Comparison of ENCODE assay signal across 23 cellular contexts in genomic region chr4:30924521-30924920, GRCh38.
"Had no signal": no experiment of that assay in that cellular context is flagged by ENCODE, and none has a peak within 500 bp of the region (broad histone marks: within the 10 kb centered on the region; RNA-seq: fewer than 3 reads in every experiment).

No MANE protein-coding gene starts in this region.

- H3K27ac ChIP-seq: esophagus squamous epithelium, heart right ventricle, left ventricle myocardium inferior, lower lobe of right lung, pancreas, suprapubic skin, thyroid gland had no signal

- ATAC-seq: effector memory CD8-positive, alpha-beta T cell; heart right ventricle; lower lobe of right lung; pancreas; right cardiac atrium; stimulated activated effector memory CD8-positive, alpha-beta T cell treated with anti-CD3 and anti-CD28 coated beads, Interleukin-12 subunit alpha, Interleukin-12 subunit beta, amount 100 ng/mL, for 72 hours; stimulated activated naive CD8-positive, alpha-beta T cell treated with anti-CD3 and anti-CD28 coated beads, Interleukin-15, Interleukin-2, amounts not matched to agents 100 U/mL and 50 U/mL, for 24 hours had no signal

- H3K36me3 Mint-ChIP-seq: naive B cell; stimulated activated effector memory CD8-positive, alpha-beta T cell treated with anti-CD3 and anti-CD28 coated beads, Interleukin-12 subunit alpha, Interleukin-12 subunit beta, amount 100 ng/mL, for 72 hours had no signal

- H3K36me3 ChIP-seq: esophagus squamous epithelium, heart right ventricle, left ventricle myocardium inferior, lower lobe of right lung, pancreas, suprapubic skin, thyroid gland had no signal

- H3K27me3 ChIP-seq: esophagus squamous epithelium, heart right ventricle, pancreas, suprapubic skin, thyroid gland had no signal

- H3K4me1 Mint-ChIP-seq: naive B cell; nephron; stimulated activated effector memory CD8-positive, alpha-beta T cell treated with anti-CD3 and anti-CD28 coated beads, Interleukin-12 subunit alpha, Interleukin-12 subunit beta, amount 100 ng/mL, for 72 hours had no signal

- H3K4me3 Mint-ChIP-seq: dendritic cell treated with granulocyte-macrophage colony-stimulating factor and Interleukin-4, amounts not matched to agents 40 ng/mL and 50 ng/mL, for 4 days; effector memory CD8-positive, alpha-beta T cell; naive B cell; nephron; stimulated activated effector memory CD8-positive, alpha-beta T cell treated with anti-CD3 and anti-CD28 coated beads, Interleukin-12 subunit alpha, Interleukin-12 subunit beta, amount 100 ng/mL, for 72 hours; type B pancreatic cell had no signal

- H3K4me3 ChIP-seq: esophagus squamous epithelium, heart right ventricle, left ventricle myocardium inferior, lower lobe of right lung, pancreas, suprapubic skin, thyroid gland had no signal

- DNase-seq: effector memory CD8-positive, alpha-beta T cell; esophagus squamous epithelium; heart right ventricle; hypothalamus; islet precursor cell; left ventricle myocardium inferior; lower lobe of right lung; mesenchymal stem cell; midbrain; naive B cell; occipital lobe; pancreas; right cardiac atrium; stimulated activated CD4-positive, alpha-beta T cell treated with anti-CD3 and anti-CD28 coated beads, Interleukin-4, amount 100 ng/mL, for 1 hour; stimulated activated CD8-positive, alpha-beta memory T cell treated with anti-CD3 and anti-CD28 coated beads, Interleukin-4, amount 100 ng/mL, for 48 hours; stimulated activated naive CD8-positive, alpha-beta T cell treated with anti-CD3 and anti-CD28 coated beads, Interleukin-15, Interleukin-2, amounts not matched to agents 100 U/mL and 50 U/mL, for 24 hours; thyroid gland had no signal

- H3K9me3 Mint-ChIP-seq: dendritic cell treated with granulocyte-macrophage colony-stimulating factor and Interleukin-4, amounts not matched to agents 40 ng/mL and 50 ng/mL, for 4 days; nephron; type B pancreatic cell had no signal

- H3K27ac Mint-ChIP-seq: dendritic cell treated with granulocyte-macrophage colony-stimulating factor and Interleukin-4, amounts not matched to agents 40 ng/mL and 50 ng/mL, for 4 days; effector memory CD8-positive, alpha-beta T cell; naive B cell; nephron; progenitor cell of endocrine pancreas; stimulated activated effector memory CD8-positive, alpha-beta T cell treated with anti-CD3 and anti-CD28 coated beads, Interleukin-12 subunit alpha, Interleukin-12 subunit beta, amount 100 ng/mL, for 72 hours; type B pancreatic cell had no signal

- H3K9me3 ChIP-seq: esophagus squamous epithelium, heart right ventricle, left ventricle myocardium inferior, lower lobe of right lung, pancreas, suprapubic skin, thyroid gland had no signal

- H3K4me1 ChIP-seq: esophagus squamous epithelium, left ventricle myocardium inferior, lower lobe of right lung, pancreas, suprapubic skin, thyroid gland had no signal

- H3K27me3 Mint-ChIP-seq: dendritic cell treated with granulocyte-macrophage colony-stimulating factor and Interleukin-4, amounts not matched to agents 40 ng/mL and 50 ng/mL, for 4 days; effector memory CD8-positive, alpha-beta T cell; naive B cell; progenitor cell of endocrine pancreas; type B pancreatic cell had no signal
